8 cellular contexts compared by ENCODE assay signal in genomic region chr14:95098984-95099599, GRCh38. TPM values are rescaled to one million over a fixed set of nuclear protein-coding genes. Genes with fewer than 3 reads are reported as not detected.
DNase-seq lines count a peak whose midpoint lies in the region; ATAC-seq and TF ChIP-seq lines count a peak whose summit lies in the region.

No MANE protein-coding gene starts in this region.

- DNase-seq in ACHN (peak; percentile 68), GM12865 (ENCODE audit: low read depth) (peak; percentile 23), NCI-H2227 treated with DMSO at 0.1 percent for 48 hours (lab: John Stamatoyannopoulos, UW) (peak; percentile 37), fibroblast of the conjunctiva (ENCODE audit: low read depth) (peak; percentile 71), neuronal stem cell (ENCODE audit: low spot score) (peak; percentile 48)
- peak; percentile 15 for DNase-seq in activated CD4-positive, alpha-beta T cell treated with anti-CD3 and anti-CD28 coated beads, Interleukin-2, amount 50 U/mL, for 1 hour
- DNase-seq in NK-92 treated with Interleukin-12 subunit alpha and Interleukin-12 subunit beta, amount 100 ng/mL, for 24 hours (lab: John Stamatoyannopoulos, UW) = no peak

- TF ChIP-seq CTCF in GM12865 (IDR thresholded peaks at IDR 0.05; ENCODE audit: insufficient read depth, low read depth, low read length, missing control alignments) = peak; percentile 18

- peaks cover 13 to 17% of the 10 kb centered on the region in 2 donors for H3K4me1 ChIP-seq in neuronal stem cell (ENCODE audit: control insufficient read depth in 2 of 2, insufficient read depth in 1 of 2, low read depth in 1 of 2, low read length in 2 of 2)

- no peak overlapping the region for H3K9ac ChIP-seq in neuronal stem cell (ENCODE audit: low read depth, low read length, poor library complexity)

- no peaks in the 10 kb centered on the region for H3K27me3 ChIP-seq in neuronal stem cell (ENCODE audit: control insufficient read depth in 3 of 3, insufficient read depth in 3 of 3, low read depth in 1 of 3, low read length in 3 of 3)

- no peak overlapping the region for H3K14ac ChIP-seq in neuronal stem cell (ENCODE audit: low read length)

- no peak overlapping the region for H2BK12ac ChIP-seq in neuronal stem cell (ENCODE audit: low read length)

- H2BK120ac ChIP-seq in neuronal stem cell (ENCODE audit: low read depth, low read length) = no peak overlapping the region

- H3K4me2 ChIP-seq in neuronal stem cell (ENCODE audit: insufficient read depth, low read length, poor library complexity, severe bottlenecking) = no peak overlapping the region

- H2BK15ac ChIP-seq in neuronal stem cell (ENCODE audit: low read length) = no peak overlapping the region

- no peak overlapping the region for H2AK5ac ChIP-seq in neuronal stem cell (ENCODE audit: low read depth, low read length)

- no peak overlapping the region for H3K23ac ChIP-seq in neuronal stem cell (ENCODE audit: low read depth, low read length, poor library complexity)

- H3K4ac ChIP-seq in neuronal stem cell (ENCODE audit: low read length) = no peak overlapping the region

- no peak for ATAC-seq in HG03520 (IDR thresholded peaks at IDR 0.05; ENCODE audit: unreplicated experiment)

- H4K8ac ChIP-seq in neuronal stem cell (ENCODE audit: low read depth, low read length) = no peak overlapping the region

- in situ Hi-C loops in ACHN (cut with HindIII; ENCODE audit: low pct_ligation_motif_present, low pct_unique_long_range_greater_than_20kb, low sequenced_read_pairs) = no loop called here

- H3K36me3 ChIP-seq in neuronal stem cell (replicated peaks in 1 of 2; ENCODE audit: control insufficient read depth in 2 of 2, insufficient read depth in 2 of 2, low read length in 2 of 2) = peaks cover 18 to 72% of the 10 kb centered on the region in 2 donors

- H4K91ac ChIP-seq in neuronal stem cell (ENCODE audit: low read depth, low read length, poor library complexity) = no peak overlapping the region

- no peak overlapping the region for H3K27ac ChIP-seq in neuronal stem cell (replicated peaks; ENCODE audit: low read length)

- H3K9me3 ChIP-seq in neuronal stem cell (replicated peaks in 1 of 2; ENCODE audit: control insufficient read depth in 2 of 2, insufficient read depth in 1 of 2, low read depth in 1 of 2, low read length in 2 of 2) = no peaks in the 10 kb centered on the region

- no peak overlapping the region for H2BK5ac ChIP-seq in neuronal stem cell (ENCODE audit: low read length)

- no peak overlapping the region for H3K18ac ChIP-seq in neuronal stem cell (ENCODE audit: low read length)

- H3K79me1 ChIP-seq in neuronal stem cell (ENCODE audit: low read depth, low read length) = no peaks in the 10 kb centered on the region

- no peak overlapping the region for H3K4me3 ChIP-seq in GM12865 (ENCODE audit: low read depth, low read length)
- no peak overlapping the region for H3K4me3 ChIP-seq in neuronal stem cell (ENCODE audit: low read length in 2 of 2)

- no CpG with 5 or more reads among the region's 3 CpGs for WGBS in neuronal stem cell (ENCODE audit: extremely low coverage in 2 of 2, insufficient read length in 2 of 2, insufficient replicate concordance in 1 of 2), 2 donors

- no peak overlapping the region for H2AFZ ChIP-seq in neuronal stem cell (ENCODE audit: low read length)

RNA-seq across cellular contexts. Expression of gene DICER1, which starts 58.2 kb away (rescaled TPM):
- polyA plus RNA-seq in neuronal stem cell (2013, experiment 1 of 2) = 75.9 TPM
- polyA plus RNA-seq in neuronal stem cell (2013, experiment 2 of 2) = 77.6 TPM
